8 cellular contexts compared by ENCODE assay signal in the genomic region with DNA sequence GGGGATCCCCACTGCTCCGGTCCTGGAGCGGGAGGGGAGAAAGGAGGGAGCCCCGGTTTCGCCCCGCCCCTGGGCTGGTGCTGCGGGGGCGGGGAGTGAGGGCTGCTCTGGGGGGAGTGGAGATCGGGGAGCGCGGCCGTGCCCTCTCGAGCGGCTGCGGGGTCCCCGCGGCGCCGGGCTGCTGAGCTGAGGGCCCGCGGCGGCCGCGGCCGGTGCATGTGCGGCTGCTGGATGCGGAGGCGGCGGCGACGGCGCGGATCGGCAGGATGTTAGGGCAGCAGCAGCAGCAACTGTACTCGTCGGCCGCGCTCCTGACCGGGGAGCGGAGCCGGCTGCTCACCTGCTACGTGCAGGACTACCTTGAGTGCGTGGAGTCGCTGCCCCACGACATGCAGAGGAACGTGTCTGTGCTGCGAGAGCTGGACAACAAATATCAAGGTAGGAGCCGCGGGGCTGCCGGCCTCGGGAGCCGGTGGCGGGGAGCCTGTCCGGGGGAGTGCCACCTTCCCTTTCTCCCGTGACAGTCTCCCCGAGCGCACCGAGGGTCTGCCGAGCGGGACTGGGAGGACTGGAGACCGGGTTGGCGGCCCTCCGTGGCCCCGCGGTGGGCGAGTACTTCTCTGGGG. TPM values are rescaled to one million over a fixed set of nuclear protein-coding genes. Genes with fewer than 3 reads are reported as not detected.
A peak's percentile ranks its signal among the peaks of the same experiment; 100 is the strongest.
DNase-seq lines count a peak whose midpoint lies in the region; ATAC-seq lines count a peak whose summit lies in the region.

A gene with protein sequence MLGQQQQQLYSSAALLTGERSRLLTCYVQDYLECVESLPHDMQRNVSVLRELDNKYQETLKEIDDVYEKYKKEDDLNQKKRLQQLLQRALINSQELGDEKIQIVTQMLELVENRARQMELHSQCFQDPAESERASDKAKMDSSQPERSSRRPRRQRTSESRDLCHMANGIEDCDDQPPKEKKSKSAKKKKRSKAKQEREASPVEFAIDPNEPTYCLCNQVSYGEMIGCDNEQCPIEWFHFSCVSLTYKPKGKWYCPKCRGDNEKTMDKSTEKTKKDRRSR (plus strand): TSS at position 129 of the 626 bp plus-strand sequence. CDS start 138 bp downstream, at position 267.

- peak; percentile 90 for DNase-seq in DMS 273 (lab: John Stamatoyannopoulos, UW; ENCODE audit: unreplicated experiment)
- peak; percentile 51 for DNase-seq in NCI-H510A treated with DMSO at 0.1 percent for 48 hours (lab: John Stamatoyannopoulos, UW)
- DNase-seq in activated naive CD8-positive, alpha-beta T cell treated with anti-CD3 and anti-CD28 coated beads for 36 hours: no peak
- no peak for DNase-seq in left cardiac atrium
- DNase-seq in putamen (ENCODE audit: low spot score): peak; percentile 90
- DNase-seq in activated effector memory CD4-positive, alpha-beta T cell treated with anti-CD3 and anti-CD28 coated beads, Interleukin-2, amount 50 U/mL, for 16 hours: no peak

- H3K27me3 Mint-ChIP-seq in activated naive CD8-positive, alpha-beta T cell treated with anti-CD3 and anti-CD28 coated beads for 36 hours: no peaks in the 10 kb centered on the region

- H3K9me3 Mint-ChIP-seq in activated naive CD8-positive, alpha-beta T cell treated with anti-CD3 and anti-CD28 coated beads for 36 hours: no peaks in the 10 kb centered on the region

- peak within 1 kb of the TSS; percentile 98 for H3K27ac Mint-ChIP-seq in activated naive CD8-positive, alpha-beta T cell treated with anti-CD3 and anti-CD28 coated beads for 36 hours

- peak within 1 kb of the TSS; percentile 91 for H3K4me3 Mint-ChIP-seq in activated naive CD8-positive, alpha-beta T cell treated with anti-CD3 and anti-CD28 coated beads for 36 hours

- peak; percentile 50 for ATAC-seq in GM19035 (IDR thresholded peaks at IDR 0.05; ENCODE audit: unreplicated experiment)
- ATAC-seq in HG03139 (IDR thresholded peaks at IDR 0.05; ENCODE audit: unreplicated experiment): peak; percentile 41
- ATAC-seq in left cardiac atrium: peak; percentile 70 to 86

- intact Hi-C loops in left cardiac atrium (cut with DNase I): loop anchor here in 1 of 2 donors (10.0 kb wide), 1 partner anchor 150 kb away; a partner anchor contains a TSS

- peaks cover 3% of the 10 kb centered on the region for H3K36me3 Mint-ChIP-seq in activated naive CD8-positive, alpha-beta T cell treated with anti-CD3 and anti-CD28 coated beads for 36 hours

- H3K4me1 Mint-ChIP-seq in activated naive CD8-positive, alpha-beta T cell treated with anti-CD3 and anti-CD28 coated beads for 36 hours: peaks cover 35% of the 10 kb centered on the region

RNA-seq across cellular contexts. Expression of the gene that starts here (rescaled TPM):
- 10 to 100 TPM; 17.4 to 18.0 TPM for total RNA-seq in activated naive CD8-positive, alpha-beta T cell treated with anti-CD3 and anti-CD28 coated beads for 36 hours
- 1 to 10 TPM; 5.4 to 6.2 TPM for total RNA-seq in left cardiac atrium

Comparison
In these comparisons a context has a peak if more than half of its experiments do, and no peak if none do; other contexts are left out.
1. DNase-seq: peak in DMS 273 (single experiment), NCI-H510A treated with DMSO at 0.1 percent for 48 hours (single experiment) and putamen (single experiment); none in activated naive CD8-positive, alpha-beta T cell treated with anti-CD3 and anti-CD28 coated beads for 36 hours (single experiment), left cardiac atrium (single experiment) and activated effector memory CD4-positive, alpha-beta T cell treated with anti-CD3 and anti-CD28 coated beads, Interleukin-2, amount 50 U/mL, for 16 hours (single experiment).
2. Peak in every context shown above with its lines, with median percentiles within 50 percentile points of each other: ATAC-seq.